Comparison of ENCODE assay signal across 17 cellular contexts in genomic region chrX:2316534-2316933, GRCh38.
DNase-seq lines count a peak whose midpoint lies in the region; ATAC-seq, FAIRE-seq and TF ChIP-seq lines count a peak whose summit lies in the region.
"Had no signal": no experiment of that assay in that cellular context is flagged by ENCODE, and none has a peak within 500 bp of the region (broad histone marks: within the 10 kb centered on the region; RNA-seq: fewer than 3 reads in every experiment).

No MANE protein-coding gene starts in this region.

- no peaks in the 10 kb centered on the region for H3K79me2 ChIP-seq in HCT116 (ENCODE audit: insufficient read depth, low read length)
- peaks cover 9% of the 10 kb centered on the region for H3K79me2 ChIP-seq in K562 (ENCODE audit: control insufficient read depth, insufficient read depth, low read length)
- H3K79me2 ChIP-seq in parathyroid adenoma: no peaks in the 10 kb centered on the region

- no peak for TF ChIP-seq EP300 in K562 (IDR thresholded peaks at IDR 0.05; ENCODE audit: low read length)

- POLR2A ChIA-PET in HCT116 (lab: Charles Lee) (no interaction called here), K562 (lab: Yijun Ruan, JAX) (no interaction called here)

- in situ Hi-C loops in K562 (cut with MboI): no loop called here

- no peak overlapping the region for H2AFZ ChIP-seq in HCT116 (ENCODE audit: low read depth, low read length, poor library complexity, severe bottlenecking)
- peak overlapping the region; percentile 24; the same call in 1 of the 2 replicates for H2AFZ ChIP-seq in K562 (ENCODE audit: low read depth, low read length)
- no peak overlapping the region for H2AFZ ChIP-seq in parathyroid adenoma
- H2AFZ ChIP-seq: GM23248 had no signal

- no peak for TF ChIP-seq CTCF in HCT116 (IDR thresholded peaks at IDR 0.05 in 2 of 3, conservative IDR thresholded peaks at IDR 0.05 in 1 of 3; ENCODE audit: borderline replicate concordance in 1 of 3, insufficient read depth in 1 of 3, low read depth in 2 of 3, low read length in 2 of 3)
- TF ChIP-seq CTCF in K562 (IDR thresholded peaks at IDR 0.05 in 2 of 3, conservative IDR thresholded peaks at IDR 0.05 in 1 of 3; ENCODE audit: insufficient read depth in 2 of 3, low read depth in 1 of 3, low read length in 3 of 3): no peak
- TF ChIP-seq CTCF in parathyroid adenoma (IDR thresholded peaks at IDR 0.05): no peak

- H3K27ac ChIP-seq in HCT116 (ENCODE audit: low read depth, low read length) (peak overlapping the region; percentile 67), K562 (ENCODE audit: extremely low read depth, low read depth, low read length) (no peak overlapping the region), parathyroid adenoma (peak overlapping the region; percentile 83)
- H3K27ac ChIP-seq: A549, BLaER1, GM23248 had no signal

- RAD21 ChIA-PET in HCT116 (lab: Charles Lee; ENCODE audit: low non-redundant PET in 1 of 2, low total read pairs in 2 of 2, uncharacterized antibody in 2 of 2, unreplicated experiment in 2 of 2): no interaction called here

- 49% methylated on average over 3 of the region's 4 CpGs for WGBS in K562 (ENCODE audit: insufficient coverage, low coverage, missing lambda C conversion rate)

- no peak for FAIRE-seq in K562 (lab: Jason Lieb, UNC)
- FAIRE-seq: A549, H54 had no signal

- TF ChIP-seq RAD21 in HCT116 (IDR thresholded peaks at IDR 0.05; ENCODE audit: low read depth) (no peak), K562 (CRISPR knock-in tag; conservative IDR thresholded peaks at IDR 0.05 in 1 of 2, IDR thresholded peaks at IDR 0.05 in 1 of 2) (no peak)

- no peaks in the 10 kb centered on the region for H4K20me1 ChIP-seq in HCT116 (ENCODE audit: insufficient read depth)
- H4K20me1 ChIP-seq in K562 (replicated peaks; ENCODE audit: control insufficient read depth, insufficient read depth, low read length): no peaks in the 10 kb centered on the region

- H3K4me2 ChIP-seq in HCT116 (ENCODE audit: low read length): peak overlapping the region; percentile 73
- 0 out of 2 replicates have a peak overlapping the region, but pooled peaks have one; percentile 14 for H3K4me2 ChIP-seq in K562 (ENCODE audit: insufficient read depth, low read length)
- H3K4me2 ChIP-seq in parathyroid adenoma (ENCODE audit: low read length): no peak overlapping the region
- H3K4me2 ChIP-seq: A549, BLaER1 had no signal

- no peaks in the 10 kb centered on the region for H3K9me2 ChIP-seq in HCT116 (ENCODE audit: insufficient read depth)

- ATAC-seq in HCT116: peak; percentile 53
- ATAC-seq in K562: no peak
- ATAC-seq in GM18858 (IDR thresholded peaks at IDR 0.05; ENCODE audit: unreplicated experiment): no peak
- ATAC-seq: A549 had no signal

- no TSS peak for BruUV-seq in HCT116 (replicated peaks; lab: Mats Ljungman, UMichigan)
- BruUV-seq in K562 (replicated peaks; lab: Mats Ljungman, UMichigan): no TSS peak

- no peaks in the 10 kb centered on the region for H3K36me3 ChIP-seq in HCT116 (ENCODE audit: control insufficient read depth in 1 of 2, insufficient read depth in 2 of 2, low read length in 2 of 2)
- no peaks in the 10 kb centered on the region for H3K36me3 ChIP-seq in K562 (ENCODE audit: control insufficient read depth, insufficient read depth, low read length)
- no peaks in the 10 kb centered on the region for H3K36me3 ChIP-seq in parathyroid adenoma (ENCODE audit: control insufficient read depth, insufficient read depth, low read length)

- no peaks in the 10 kb centered on the region for H3K27me3 ChIP-seq in HCT116 (ENCODE audit: insufficient read depth, low read length)
- H3K27me3 ChIP-seq in K562 (ENCODE audit: control insufficient read depth in 2 of 2, insufficient read depth in 2 of 2, low read length in 2 of 2): no peaks in the 10 kb centered on the region
- H3K27me3 ChIP-seq in parathyroid adenoma (ENCODE audit: control insufficient read depth, insufficient read depth, low read length): no peaks in the 10 kb centered on the region
- H3K27me3 ChIP-seq: BLaER1 had no signal

- H3K9me1 ChIP-seq in K562 (ENCODE audit: control insufficient read depth, insufficient read depth, low read length): no peaks in the 10 kb centered on the region

- DNase-seq in HCT116 (ENCODE audit: low read depth, low spot score) (no peak), RPMI7951 (ENCODE audit: low read depth) (peak; percentile 5), K562 (ENCODE audit: extremely low read depth in 1 of 4, low spot score in 3 of 4) (no peak), NCI-H2107 treated with DMSO at 0.1 percent for 48 hours (lab: John Stamatoyannopoulos, UW; ENCODE audit: unreplicated experiment) (no peak), T-helper 9 cell (no peak), NOMO-1 treated with dmso at 0.1 percent for 144 hours (lab: John Stamatoyannopoulos, UW; ENCODE audit: unreplicated experiment) (no peak)
- DNase-seq: AML-193; Caco-2; CD8-positive, alpha-beta memory T cell; DMS53; GM23248; KBM-7 had no signal

- intact Hi-C loops in HCT116 (cut with micrococcal nuclease) (no loop called here), K562 (cut with micrococcal nuclease) (loop anchor here (5.0 kb wide), 2 partner anchors 64 to 84 kb away; no protein-coding TSS in a partner anchor)

- H3K4me3 ChIP-seq in HCT116 (replicated peaks in 1 of 2; ENCODE audit: low read depth in 1 of 2, low read length in 2 of 2) (peak overlapping the region; percentile 13 to 40; a peak in 3 of 4 replicates), K562 (no peak overlapping the region), parathyroid adenoma (ENCODE audit: low read depth, low read length) (no peak overlapping the region)
- H3K4me3 ChIP-seq: A549, BLaER1, GM23248 had no signal

- H3K9me3 ChIP-seq in HCT116 (ENCODE audit: control insufficient read depth in 1 of 2, insufficient read depth in 1 of 2, low read depth in 1 of 2, low read length in 2 of 2) (peaks cover 0 to 5% of the 10 kb centered on the region in 2 experiments; a peak in 1 of 4 replicates), K562 (replicated peaks; ENCODE audit: control insufficient read depth, insufficient read depth, low read depth, low read length) (peaks cover 7% of the 10 kb centered on the region; the same call in 1 of the 2 replicates), parathyroid adenoma (ENCODE audit: control insufficient read depth, low read length) (no peaks in the 10 kb centered on the region)
- H3K9me3 ChIP-seq: Caco-2 had no signal

- H3K4me1 ChIP-seq in HCT116 (ENCODE audit: control insufficient read depth in 1 of 2, insufficient read depth in 2 of 2, low read length in 2 of 2) (peaks cover 29 to 45% of the 10 kb centered on the region in 2 experiments), K562 (replicated peaks in 1 of 2; ENCODE audit: control insufficient read depth in 2 of 2, insufficient read depth in 2 of 2, low read length in 2 of 2) (peaks cover 11 to 14% of the 10 kb centered on the region in 2 experiments; a peak in 3 of 5 replicates), parathyroid adenoma (peaks cover 3% of the 10 kb centered on the region)

- H3K9ac ChIP-seq in HCT116 (ENCODE audit: low read length) (peak overlapping the region; percentile 48), K562 (ENCODE audit: insufficient read depth in 1 of 2, low read depth in 2 of 2, low read length in 2 of 2) (no peak overlapping the region; a peak in 1 of 4 replicates), parathyroid adenoma (no peak overlapping the region)
- H3K9ac ChIP-seq: BLaER1, GM23248 had no signal

- TF ChIP-seq POLR2A in HCT116 (IDR thresholded peaks at IDR 0.05; ENCODE audit: borderline replicate concordance, extremely low read depth, insufficient read depth, insufficient read length) (no peak), K562 (conservative IDR thresholded peaks at IDR 0.05) (no peak)

- CTCF ChIA-PET in HCT116 (lab: Charles Lee): no interaction called here
- CTCF ChIA-PET in K562 (lab: Yijun Ruan, JAX; ENCODE audit: low intra/inter-chr PET ratio): no interaction called here

TF ChIP-seq in HCT116, 20 proteins besides CTCF, POLR2A, EP300 and RAD21:
- TF ChIP-seq ZNF274 (IDR thresholded peaks at IDR 0.05; ENCODE audit: low read depth, low read length) (no peak), JUND (IDR thresholded peaks at IDR 0.05) (no peak)

TF ChIP-seq in K562, 482 proteins besides CTCF, POLR2A, EP300 and RAD21:
- no peak for TF ChIP-seq ZNF696 (CRISPR knock-in tag; conservative IDR thresholded peaks at IDR 0.05)
- TF ChIP-seq CGGBP1 (CRISPR knock-in tag; IDR thresholded peaks at IDR 0.05): no peak
- no peak for TF ChIP-seq BRD9 (IDR thresholded peaks at IDR 0.05; ENCODE audit: low read depth, partially characterized antibody)
TF ChIP-seq in K562: peak in this region for 0.

Comparison
In these comparisons a context has a peak if more than half of its experiments do, and no peak if none do; other contexts are left out.
1. H3K4me3 ChIP-seq: peak in HCT116 (2 of 2); none in K562 (single experiment) and parathyroid adenoma (single experiment).